In the genomic region with DNA sequence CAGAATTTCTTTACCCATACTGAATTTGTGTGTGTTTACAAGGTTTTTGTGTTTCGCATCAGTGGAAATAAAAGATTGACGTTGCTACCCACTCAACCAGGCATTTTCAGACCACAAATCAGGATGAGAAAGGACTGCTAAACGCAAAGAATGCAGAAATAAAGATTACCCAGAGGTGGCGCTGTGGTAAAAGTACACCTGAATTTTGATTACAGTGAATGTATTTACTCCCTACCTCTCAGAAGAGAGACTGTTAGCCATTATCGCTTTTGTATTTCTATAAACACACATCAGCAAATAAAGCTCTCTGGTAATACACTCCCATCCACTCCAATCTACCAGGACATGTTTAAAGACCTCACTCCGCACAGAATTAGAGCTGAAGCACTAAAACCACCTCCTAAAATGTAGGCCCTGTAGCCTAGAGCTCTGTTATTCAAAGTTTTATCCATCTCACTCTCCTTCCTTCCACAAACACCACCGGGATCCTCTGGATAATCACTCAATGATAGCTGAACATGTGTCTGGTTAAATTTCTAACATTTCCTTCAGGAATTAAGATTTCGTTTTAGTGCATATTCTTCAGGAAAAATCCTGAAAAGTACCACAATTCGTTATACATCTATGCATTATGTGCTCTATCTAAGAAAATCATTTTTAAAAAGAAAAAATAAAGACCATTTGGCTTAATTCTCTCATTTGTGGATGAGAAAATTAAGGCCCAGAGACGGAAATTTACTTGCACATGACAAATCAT, we compare ENCODE assay signal across 8 cellular contexts. TPM values are rescaled to one million over a fixed set of nuclear protein-coding genes. Genes with fewer than 3 reads are reported as not detected.
DNase-seq lines count a peak whose midpoint lies in the region; ATAC-seq and TF ChIP-seq lines count a peak whose summit lies in the region.

No MANE protein-coding gene starts in this region.

- H3K9me3 Mint-ChIP-seq in activated CD4-positive, alpha-beta T cell treated with anti-CD3 and anti-CD28 coated beads, Interleukin-2, amount 10 ng/mL, durations not matched to agents 7 days and 5 days: no peaks in the 10 kb centered on the region

- CTCF ChIA-PET in activated CD4-positive, alpha-beta T cell treated with anti-CD3 and anti-CD28 coated beads, Interleukin-2, amount 10 ng/mL, durations not matched to agents 7 days and 5 days (lab: Charles Lee): interaction anchor here (0.6 to 1.1 kb wide), 6 partner anchors 17 to 628 kb away, joined by 3 to 5 read pairs (median 3); no protein-coding TSS in a partner anchor

- POLR2A ChIA-PET in activated CD4-positive, alpha-beta T cell treated with anti-CD3 and anti-CD28 coated beads, Interleukin-2, amount 10 ng/mL, durations not matched to agents 7 days and 5 days (lab: Charles Lee): no interaction called here

- TF ChIP-seq CTCF in C4-2B (conservative IDR thresholded peaks at IDR 0.05) (peak; percentile 88), fibroblast of villous mesenchyme (IDR thresholded peaks at IDR 0.05; ENCODE audit: insufficient read depth, low read depth, low read length) (peak; percentile 76)

- peaks cover 20% of the 10 kb centered on the region for H3K27me3 Mint-ChIP-seq in activated CD4-positive, alpha-beta T cell treated with anti-CD3 and anti-CD28 coated beads, Interleukin-2, amount 10 ng/mL, durations not matched to agents 7 days and 5 days

- ATAC-seq in GM18517 (IDR thresholded peaks at IDR 0.05; ENCODE audit: unreplicated experiment) (peak; percentile 30), HG03196 (IDR thresholded peaks at IDR 0.05; ENCODE audit: unreplicated experiment) (no peak), HG03108 (IDR thresholded peaks at IDR 0.05; ENCODE audit: unreplicated experiment) (no peak)

- no peak overlapping the region for H3K4me3 ChIP-seq in fibroblast of villous mesenchyme (ENCODE audit: low read depth, low read length)

- H3K27ac ChIP-seq in C4-2B: no peak overlapping the region

- peak; percentile 47 for DNase-seq in NCI-H2196 treated with DMSO at 0.1 percent for 48 hours (lab: John Stamatoyannopoulos, UW; ENCODE audit: unreplicated experiment)
- peak; percentile 69 for DNase-seq in activated CD4-positive, alpha-beta T cell treated with anti-CD3 and anti-CD28 coated beads, Interleukin-2, amount 10 ng/mL, durations not matched to agents 7 days and 5 days
- peak; percentile 51 for DNase-seq in fibroblast of villous mesenchyme (ENCODE audit: low read depth)
- peak; percentile 63 for DNase-seq in retina

- H3K36me3 Mint-ChIP-seq in activated CD4-positive, alpha-beta T cell treated with anti-CD3 and anti-CD28 coated beads, Interleukin-2, amount 10 ng/mL, durations not matched to agents 7 days and 5 days (ENCODE audit: low read depth): peaks cover 5% of the 10 kb centered on the region

- H3K4me3 Mint-ChIP-seq in activated CD4-positive, alpha-beta T cell treated with anti-CD3 and anti-CD28 coated beads, Interleukin-2, amount 10 ng/mL, durations not matched to agents 7 days and 5 days: no peak overlapping the region

- no peak overlapping the region for H3K27ac Mint-ChIP-seq in activated CD4-positive, alpha-beta T cell treated with anti-CD3 and anti-CD28 coated beads, Interleukin-2, amount 10 ng/mL, durations not matched to agents 7 days and 5 days

- H3K4me1 Mint-ChIP-seq in activated CD4-positive, alpha-beta T cell treated with anti-CD3 and anti-CD28 coated beads, Interleukin-2, amount 10 ng/mL, durations not matched to agents 7 days and 5 days: peaks cover 22% of the 10 kb centered on the region

RNA-seq across cellular contexts. Expression of gene LMO4, which starts 2.5 kb away (rescaled TPM):
- total RNA-seq in activated CD4-positive, alpha-beta T cell treated with anti-CD3 and anti-CD28 coated beads, Interleukin-2, amount 10 ng/mL, durations not matched to agents 7 days and 5 days: 10 to 100 TPM; 22.9 to 27.2 TPM
- total RNA-seq in fibroblast of villous mesenchyme: 44.1 and 70.8 TPM in 2 replicates
